In the genomic region with DNA sequence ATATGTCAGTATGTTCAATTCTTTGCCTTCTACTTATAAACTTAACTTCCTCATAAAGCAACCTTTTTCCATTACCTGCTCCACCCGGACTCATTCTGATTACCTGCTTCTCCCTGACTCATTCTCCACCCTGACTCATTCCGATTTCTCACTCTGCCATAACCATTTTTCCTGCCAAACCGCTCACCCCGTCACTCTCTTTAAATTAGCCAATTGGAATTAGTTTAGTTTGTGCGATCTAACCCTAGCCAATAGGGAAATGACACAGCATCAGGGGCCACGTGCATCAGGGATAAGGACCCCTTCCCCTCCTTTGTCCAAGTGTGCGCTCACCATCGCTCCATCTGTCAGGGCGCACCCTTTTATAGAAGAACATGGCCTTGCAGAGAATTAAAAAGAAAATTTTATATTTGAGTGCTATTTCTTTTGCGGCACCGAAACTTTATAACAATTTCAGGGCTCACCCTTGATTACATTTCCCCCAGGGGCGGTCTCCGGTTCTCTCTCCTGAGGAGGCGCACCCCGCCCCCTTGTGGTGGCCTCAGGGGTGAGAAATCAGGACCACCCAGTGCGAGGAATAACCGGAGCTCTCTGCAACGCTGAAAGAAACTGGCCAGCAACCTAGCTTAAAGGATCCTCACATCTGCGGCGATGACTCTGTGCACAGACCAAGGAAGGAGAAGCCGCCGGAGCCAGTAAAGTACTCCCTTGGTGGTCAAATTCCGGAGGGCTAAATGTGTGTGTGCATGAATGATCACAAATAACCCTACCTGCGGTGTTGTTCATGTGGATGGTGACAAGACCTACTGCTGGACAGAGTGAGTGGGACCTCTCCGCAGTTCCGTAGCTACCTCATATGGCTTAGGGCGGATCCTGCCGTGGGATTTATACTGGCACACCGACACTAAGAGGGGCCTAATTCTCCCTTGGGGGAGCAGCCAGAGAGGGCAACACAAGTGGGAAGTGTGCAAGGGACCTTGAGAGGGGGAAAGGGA, we compare ENCODE assay signal across 8 cellular contexts. TPM values are rescaled to one million over a fixed set of nuclear protein-coding genes. Genes with fewer than 3 reads are reported as not detected.
DNase-seq lines count a peak whose midpoint lies in the region; ATAC-seq and TF ChIP-seq lines count a peak whose summit lies in the region.

No MANE protein-coding gene starts in this region.

- no peak overlapping the region for H3K4me3 ChIP-seq in mucosa of descending colon

- no peaks in the 10 kb centered on the region for H3K4me1 ChIP-seq in mucosa of descending colon (ENCODE audit: low read depth)

- POLR2A ChIA-PET in activated CD8-positive, alpha-beta T cell treated with anti-CD3 and anti-CD28 coated beads, Interleukin-2, amount 10 ng/mL, durations not matched to agents 7 days and 5 days (lab: Charles Lee) = no interaction called here

- no peaks in the 10 kb centered on the region for H3K9me3 ChIP-seq in mucosa of descending colon

- H3K36me3 ChIP-seq in mucosa of descending colon (ENCODE audit: low read depth) = no peaks in the 10 kb centered on the region

- TF ChIP-seq CTCF in endothelial cell (IDR thresholded peaks at IDR 0.05; ENCODE audit: unreplicated experiment) (peak; percentile 48), mucosa of descending colon (IDR thresholded peaks at IDR 0.05) (peak; percentile 15)

- in situ Hi-C loops in KBM-7 (cut with MboI; ENCODE audit: low pct_unique_long_range_greater_than_20kb, low sequenced_read_pairs) = no loop called here

- no peak overlapping the region for H3K4me3 Mint-ChIP-seq in activated CD8-positive, alpha-beta T cell treated with anti-CD3 and anti-CD28 coated beads, Interleukin-2, amount 10 ng/mL, durations not matched to agents 7 days and 5 days
- peak overlapping the region; percentile 13 for H3K4me3 Mint-ChIP-seq in endothelial cell (ENCODE audit: unreplicated experiment)

- peaks cover 38% of the 10 kb centered on the region for H3K27me3 Mint-ChIP-seq in activated CD8-positive, alpha-beta T cell treated with anti-CD3 and anti-CD28 coated beads, Interleukin-2, amount 10 ng/mL, durations not matched to agents 7 days and 5 days (ENCODE audit: low read depth)
- H3K27me3 Mint-ChIP-seq in endothelial cell (ENCODE audit: unreplicated experiment) = peaks cover 1% of the 10 kb centered on the region

- H3K4me1 Mint-ChIP-seq in activated CD8-positive, alpha-beta T cell treated with anti-CD3 and anti-CD28 coated beads, Interleukin-2, amount 10 ng/mL, durations not matched to agents 7 days and 5 days (ENCODE audit: low read depth) = peaks cover 2% of the 10 kb centered on the region
- H3K4me1 Mint-ChIP-seq in endothelial cell (ENCODE audit: unreplicated experiment) = peaks cover 4% of the 10 kb centered on the region

- ATAC-seq in activated CD8-positive, alpha-beta T cell treated with anti-CD3 and anti-CD28 coated beads, Interleukin-2, amount 10 ng/mL, durations not matched to agents 7 days and 5 days = no peak
- peak; percentile 45 for ATAC-seq in mucosa of descending colon
- no peak for ATAC-seq in HG02571 (IDR thresholded peaks at IDR 0.05; ENCODE audit: unreplicated experiment)
- no peak for ATAC-seq in GM18511 (IDR thresholded peaks at IDR 0.05; ENCODE audit: unreplicated experiment)

- intact Hi-C loops in mucosa of descending colon (cut with DNase I, micrococcal nuclease) = no loop called here

- no peaks in the 10 kb centered on the region for H3K9me3 Mint-ChIP-seq in activated CD8-positive, alpha-beta T cell treated with anti-CD3 and anti-CD28 coated beads, Interleukin-2, amount 10 ng/mL, durations not matched to agents 7 days and 5 days (ENCODE audit: insufficient read depth)
- no peaks in the 10 kb centered on the region for H3K9me3 Mint-ChIP-seq in endothelial cell (ENCODE audit: unreplicated experiment)

- H3K36me3 Mint-ChIP-seq in activated CD8-positive, alpha-beta T cell treated with anti-CD3 and anti-CD28 coated beads, Interleukin-2, amount 10 ng/mL, durations not matched to agents 7 days and 5 days (ENCODE audit: low read depth) = no peaks in the 10 kb centered on the region
- no peaks in the 10 kb centered on the region for H3K36me3 Mint-ChIP-seq in endothelial cell (ENCODE audit: low read depth, unreplicated experiment)

- no peak overlapping the region for H3K27ac Mint-ChIP-seq in activated CD8-positive, alpha-beta T cell treated with anti-CD3 and anti-CD28 coated beads, Interleukin-2, amount 10 ng/mL, durations not matched to agents 7 days and 5 days
- H3K27ac Mint-ChIP-seq in endothelial cell (ENCODE audit: unreplicated experiment) = no peak overlapping the region

- CTCF ChIA-PET in activated CD8-positive, alpha-beta T cell treated with anti-CD3 and anti-CD28 coated beads, Interleukin-2, amount 10 ng/mL, durations not matched to agents 7 days and 5 days (lab: Charles Lee) = interaction anchor here (0.6 to 2.1 kb wide), 7 partner anchors 8 to 264 kb away, joined by 3 to 11 read pairs (median 3); no protein-coding TSS in a partner anchor

- peak; percentile 47 for DNase-seq in KBM-7
- peak; percentile 64 for DNase-seq in activated CD8-positive, alpha-beta T cell treated with anti-CD3 and anti-CD28 coated beads, Interleukin-2, amount 10 ng/mL, durations not matched to agents 7 days and 5 days
- peak; percentile 48 for DNase-seq in endothelial cell (ENCODE audit: low spot score)
- DNase-seq in mucosa of descending colon = peak in 2 of 3 donors; percentile 55
- DNase-seq in stimulated activated CD8-positive, alpha-beta memory T cell treated with anti-CD3 and anti-CD28 coated beads, Interleukin-7, amount 100 ng/mL, for 4 hours (ENCODE audit: low read depth in 2 of 2) = peak; percentile 38 to 45
- no peak for DNase-seq in NAMALWA (ENCODE audit: low spot score)

RNA-seq across cellular contexts. Expression of a gene that starts 30.3 kb away (rescaled TPM):
- 10 to 100 TPM; 29.6 to 32.3 TPM for total RNA-seq in activated CD8-positive, alpha-beta T cell treated with anti-CD3 and anti-CD28 coated beads, Interleukin-2, amount 10 ng/mL, durations not matched to agents 7 days and 5 days
- 0.38 TPM for total RNA-seq in endothelial cell (ENCODE audit: unreplicated experiment)
- 1 to 10 TPM in 2 of 3 donors, under 1 TPM in 1; 0.75 to 5.0 (median 4.1) TPM for total RNA-seq in mucosa of descending colon

RNA-seq across cellular contexts. Expression of a gene that starts 34.8 kb away (rescaled TPM):
- total RNA-seq in activated CD8-positive, alpha-beta T cell treated with anti-CD3 and anti-CD28 coated beads, Interleukin-2, amount 10 ng/mL, durations not matched to agents 7 days and 5 days = 10 to 100 TPM; 54.1 to 62.3 TPM
- total RNA-seq in endothelial cell (ENCODE audit: unreplicated experiment) = 7.6 TPM
- 10 to 100 TPM; 68.4 to 76.9 (median 69.5) TPM for total RNA-seq in mucosa of descending colon

RNA-seq across cellular contexts. Expression of a gene that starts 44.3 kb away (rescaled TPM):
- 10 to 100 TPM; 19.8 to 22.3 TPM for total RNA-seq in activated CD8-positive, alpha-beta T cell treated with anti-CD3 and anti-CD28 coated beads, Interleukin-2, amount 10 ng/mL, durations not matched to agents 7 days and 5 days
- total RNA-seq in endothelial cell (ENCODE audit: unreplicated experiment) = 15.7 TPM
- total RNA-seq in mucosa of descending colon = 10 to 100 TPM; 18.9 to 25.7 (median 21.7) TPM

RNA-seq across cellular contexts. Expression of a gene that starts 52.0 kb away (rescaled TPM):
- total RNA-seq in activated CD8-positive, alpha-beta T cell treated with anti-CD3 and anti-CD28 coated beads, Interleukin-2, amount 10 ng/mL, durations not matched to agents 7 days and 5 days = 10 to 100 TPM; 30.3 to 30.9 TPM
- 8.7 TPM for total RNA-seq in endothelial cell (ENCODE audit: unreplicated experiment)
- 10 to 100 TPM; 40.4 to 87.3 (median 73.1) TPM for total RNA-seq in mucosa of descending colon

Comparison
In these comparisons a context has a peak if more than half of its experiments do, and no peak if none do; other contexts are left out.
1. RNA of a gene that starts 30.3 kb away (total RNA-seq): 29.6 to 32.3 TPM in activated CD8-positive, alpha-beta T cell treated with anti-CD3 and anti-CD28 coated beads, Interleukin-2, amount 10 ng/mL, durations not matched to agents 7 days and 5 days; 0.75 to 5.0 TPM in mucosa of descending colon and 0.38 TPM in endothelial cell (single experiment); every median in the first group is over 4 times any median in the second.